Comparison of ENCODE assay signal across 1 cellular context in genomic region chr16:14969795-14970194, GRCh38.
TF ChIP-seq lines count a peak whose summit lies in the region.

No MANE protein-coding gene starts in this region.

TF ChIP-seq in HepG2, 621 proteins besides CTCF, POLR2A, EP300 and RAD21:
- TF ChIP-seq ZBTB40 (IDR thresholded peaks at IDR 0.05) (peak; percentile 54), ZBTB40 (CRISPR knock-in tag; IDR thresholded peaks at IDR 0.05) (peak; percentile 59; the same call in 1 of the 2 replicates)
